8 cellular contexts compared by ENCODE assay signal in genomic region chr7:73522081-73522818, GRCh38. TPM values are rescaled to one million over a fixed set of nuclear protein-coding genes. Genes with fewer than 3 reads are reported as not detected.
DNase-seq lines count a peak whose midpoint lies in the region; ATAC-seq and TF ChIP-seq lines count a peak whose summit lies in the region.

A gene with protein sequence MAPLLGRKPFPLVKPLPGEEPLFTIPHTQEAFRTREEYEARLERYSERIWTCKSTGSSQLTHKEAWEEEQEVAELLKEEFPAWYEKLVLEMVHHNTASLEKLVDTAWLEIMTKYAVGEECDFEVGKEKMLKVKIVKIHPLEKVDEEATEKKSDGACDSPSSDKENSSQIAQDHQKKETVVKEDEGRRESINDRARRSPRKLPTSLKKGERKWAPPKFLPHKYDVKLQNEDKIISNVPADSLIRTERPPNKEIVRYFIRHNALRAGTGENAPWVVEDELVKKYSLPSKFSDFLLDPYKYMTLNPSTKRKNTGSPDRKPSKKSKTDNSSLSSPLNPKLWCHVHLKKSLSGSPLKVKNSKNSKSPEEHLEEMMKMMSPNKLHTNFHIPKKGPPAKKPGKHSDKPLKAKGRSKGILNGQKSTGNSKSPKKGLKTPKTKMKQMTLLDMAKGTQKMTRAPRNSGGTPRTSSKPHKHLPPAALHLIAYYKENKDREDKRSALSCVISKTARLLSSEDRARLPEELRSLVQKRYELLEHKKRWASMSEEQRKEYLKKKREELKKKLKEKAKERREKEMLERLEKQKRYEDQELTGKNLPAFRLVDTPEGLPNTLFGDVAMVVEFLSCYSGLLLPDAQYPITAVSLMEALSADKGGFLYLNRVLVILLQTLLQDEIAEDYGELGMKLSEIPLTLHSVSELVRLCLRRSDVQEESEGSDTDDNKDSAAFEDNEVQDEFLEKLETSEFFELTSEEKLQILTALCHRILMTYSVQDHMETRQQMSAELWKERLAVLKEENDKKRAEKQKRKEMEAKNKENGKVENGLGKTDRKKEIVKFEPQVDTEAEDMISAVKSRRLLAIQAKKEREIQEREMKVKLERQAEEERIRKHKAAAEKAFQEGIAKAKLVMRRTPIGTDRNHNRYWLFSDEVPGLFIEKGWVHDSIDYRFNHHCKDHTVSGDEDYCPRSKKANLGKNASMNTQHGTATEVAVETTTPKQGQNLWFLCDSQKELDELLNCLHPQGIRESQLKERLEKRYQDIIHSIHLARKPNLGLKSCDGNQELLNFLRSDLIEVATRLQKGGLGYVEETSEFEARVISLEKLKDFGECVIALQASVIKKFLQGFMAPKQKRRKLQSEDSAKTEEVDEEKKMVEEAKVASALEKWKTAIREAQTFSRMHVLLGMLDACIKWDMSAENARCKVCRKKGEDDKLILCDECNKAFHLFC (N-terminal part only) (minus strand): TSS chr7:73522293. CDS start chr7:73521933, 360 bp downstream.

- peaks cover 52% of the 10 kb centered on the region for H3K4me1 Mint-ChIP-seq in T-helper 1 cell treated with Interleukin-12 subunit alpha and Interleukin-12 subunit beta and Interleukin-4 antibody, amounts not matched to agents 30 μg/mL and 1 μg/mL, for 36 hours (ENCODE audit: low read depth)

- peak within 1 kb of the TSS; percentile 96 for H3K4me3 Mint-ChIP-seq in T-helper 1 cell treated with Interleukin-12 subunit alpha and Interleukin-12 subunit beta and Interleukin-4 antibody, amounts not matched to agents 30 μg/mL and 1 μg/mL, for 36 hours

- intact Hi-C loops in left cardiac atrium (cut with DNase I) (no loop called here), posterior vena cava (cut with DNase I) (no loop called here), upper lobe of right lung (cut with DNase I) (no loop called here)

- H3K27ac ChIP-seq in upper lobe of right lung, result peak within 1 kb of the TSS; percentile 96

- TF ChIP-seq CTCF in GM13977 (IDR thresholded peaks at IDR 0.05; ENCODE audit: extremely low read depth, insufficient read depth, missing control alignments), result no peak
- TF ChIP-seq CTCF in upper lobe of right lung (IDR thresholded peaks at IDR 0.05), result peak; percentile 19

- in situ Hi-C loops in GM13977 (cut with MboI; ENCODE audit: low pct_unique_long_range_greater_than_20kb, low sequenced_read_pairs, unreplicated experiment), result no loop called here

- peak within 1 kb of the TSS; percentile 98 for H3K27ac Mint-ChIP-seq in T-helper 1 cell treated with Interleukin-12 subunit alpha and Interleukin-12 subunit beta and Interleukin-4 antibody, amounts not matched to agents 30 μg/mL and 1 μg/mL, for 36 hours

- peak; percentile 99 for DNase-seq in GM13977 (ENCODE audit: low spot score)
- peak; percentile 96 for DNase-seq in NCI-H1694 (lab: John Stamatoyannopoulos, UW)
- DNase-seq in amniotic stem cell (lab: John Stamatoyannopoulos, UW), result peak; percentile 97
- DNase-seq in left cardiac atrium, result peak; percentile 98
- peak; percentile 99 for DNase-seq in posterior vena cava (ENCODE audit: low spot score)
- peak; percentile 99 for DNase-seq in upper lobe of right lung

- H3K27me3 ChIP-seq in upper lobe of right lung, result no peaks in the 10 kb centered on the region

- H3K9me3 Mint-ChIP-seq in T-helper 1 cell treated with Interleukin-12 subunit alpha and Interleukin-12 subunit beta and Interleukin-4 antibody, amounts not matched to agents 30 μg/mL and 1 μg/mL, for 36 hours, result no peaks in the 10 kb centered on the region

- H3K36me3 Mint-ChIP-seq in T-helper 1 cell treated with Interleukin-12 subunit alpha and Interleukin-12 subunit beta and Interleukin-4 antibody, amounts not matched to agents 30 μg/mL and 1 μg/mL, for 36 hours (ENCODE audit: low read depth), result peaks cover 28% of the 10 kb centered on the region

- peak; percentile 80 for ATAC-seq in HG02884 (IDR thresholded peaks at IDR 0.05; ENCODE audit: unreplicated experiment)
- peak; percentile 97 to 98 for ATAC-seq in left cardiac atrium
- ATAC-seq in upper lobe of right lung, result peak; percentile 99

- H3K9me3 ChIP-seq in upper lobe of right lung, result no peaks in the 10 kb centered on the region

- peaks cover 14% of the 10 kb centered on the region for H3K36me3 ChIP-seq in upper lobe of right lung

- H3K27me3 Mint-ChIP-seq in T-helper 1 cell treated with Interleukin-12 subunit alpha and Interleukin-12 subunit beta and Interleukin-4 antibody, amounts not matched to agents 30 μg/mL and 1 μg/mL, for 36 hours (ENCODE audit: low read depth), result no peaks in the 10 kb centered on the region

- peaks cover 37% of the 10 kb centered on the region for H3K4me1 ChIP-seq in upper lobe of right lung

- peak within 1 kb of the TSS; percentile 84 for H3K4me3 ChIP-seq in upper lobe of right lung

RNA-seq across cellular contexts. Expression of the gene that starts here (rescaled TPM):
- total RNA-seq in left cardiac atrium (10 to 100 TPM; 40.6 to 44.4 TPM), posterior vena cava (10 to 100 TPM; 43.5 to 50.6 TPM), upper lobe of right lung (55.7 TPM)

Comparison
In these comparisons a context has a peak if more than half of its experiments do, and no peak if none do; other contexts are left out.
1. Peak in every context shown above with its lines: DNase-seq, ATAC-seq, H3K4me3 ChIP-seq and H3K27ac ChIP-seq.